7 cellular contexts compared by ENCODE assay signal in the genomic region with DNA sequence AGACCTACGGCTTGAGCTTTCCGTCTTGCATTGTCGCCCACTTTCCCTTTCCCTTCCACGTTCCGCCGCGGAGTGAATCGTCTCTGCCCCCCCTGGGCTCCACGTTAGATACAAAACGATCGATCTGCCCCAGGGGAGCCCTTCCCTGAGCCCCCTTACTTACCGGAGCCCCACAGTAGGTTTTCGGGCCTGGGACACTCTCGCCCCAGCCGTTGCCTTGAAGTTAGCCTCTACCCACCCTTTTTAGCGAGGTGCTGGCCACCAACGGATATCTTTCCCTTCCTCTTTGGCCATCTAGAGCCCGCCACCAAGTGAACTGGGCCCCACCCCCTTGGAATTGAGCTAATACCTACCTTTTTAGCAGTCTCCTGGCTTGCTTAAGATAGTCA. TPM values are rescaled to one million over a fixed set of nuclear protein-coding genes. Genes with fewer than 3 reads are reported as not detected.
DNase-seq lines count a peak whose midpoint lies in the region; ATAC-seq, FAIRE-seq and TF ChIP-seq lines count a peak whose summit lies in the region.

No MANE protein-coding gene starts in this region.

- no peaks in the 10 kb centered on the region for H3K9me3 ChIP-seq in ES-I3 (ENCODE audit: control insufficient read depth, insufficient read depth, low read length)
- H3K9me3 ChIP-seq in MG63, result no peaks in the 10 kb centered on the region
- no peaks in the 10 kb centered on the region for H3K9me3 ChIP-seq in body of pancreas
- no peaks in the 10 kb centered on the region for H3K9me3 ChIP-seq in kidney (ENCODE audit: control insufficient read depth in 1 of 2, low read length in 2 of 2)
- H3K9me3 ChIP-seq in thymus (ENCODE audit: control insufficient read depth), result no peaks in the 10 kb centered on the region

- no peaks in the 10 kb centered on the region for H3K27me3 ChIP-seq in MG63
- H3K27me3 ChIP-seq in body of pancreas, result no peaks in the 10 kb centered on the region
- no peaks in the 10 kb centered on the region for H3K27me3 ChIP-seq in thymus (ENCODE audit: control insufficient read depth, insufficient read depth)

- peak overlapping the region; percentile 91 for H3K4me3 ChIP-seq in MG63
- peak overlapping the region; percentile 56 to 88 for H3K4me3 ChIP-seq in body of pancreas
- H3K4me3 ChIP-seq in kidney (ENCODE audit: low read length in 2 of 2), result peak overlapping the region; percentile 92 to 94
- peak overlapping the region; percentile 93 for H3K4me3 ChIP-seq in thymus (ENCODE audit: low read length)

- H3K4me1 ChIP-seq in ES-I3 (ENCODE audit: insufficient read depth, low read length) (peaks cover 8% of the 10 kb centered on the region; the same call in 1 of the 2 replicates), body of pancreas (peaks cover 32% of the 10 kb centered on the region), kidney (ENCODE audit: control insufficient read depth in 1 of 2, insufficient read depth in 1 of 2, low read depth in 1 of 2, low read length in 2 of 2) (peaks cover 3 to 16% of the 10 kb centered on the region in 2 donors), thymus (ENCODE audit: control insufficient read depth, insufficient read depth, low read length) (no peaks in the 10 kb centered on the region)

- FAIRE-seq in kidney (lab: Jason Lieb, UNC), result no peak

- DNase-seq in MG63, result peak; percentile 37
- DNase-seq in body of pancreas, result peak in 3 of 4 donors; percentile 33 to 48 (median 44)
- no peak for DNase-seq in kidney
- DNase-seq in T-helper 1 cell, result no peak

- ATAC-seq in GM21825 (IDR thresholded peaks at IDR 0.05; ENCODE audit: unreplicated experiment) (peak; percentile 4), body of pancreas (peak; percentile 3)

- peak overlapping the region; percentile 70 for H3K9ac ChIP-seq in ES-I3 (ENCODE audit: low read depth, low read length)
- H3K9ac ChIP-seq in kidney (ENCODE audit: low read length in 2 of 2), result peak overlapping the region; percentile 93

- intact Hi-C loops in body of pancreas (cut with DNase I), result no loop called here
- intact Hi-C loops in kidney (cut with DNase I), result no loop called here

- TF ChIP-seq POLR2A in body of pancreas (IDR thresholded peaks at IDR 0.05), result no peak

- H3K27ac ChIP-seq in body of pancreas (peak overlapping the region; percentile 67 to 93 (median 89)), kidney (ENCODE audit: low read depth in 2 of 2, low read length in 2 of 2) (peak overlapping the region; percentile 95 to 96), thymus (ENCODE audit: low read depth) (peak overlapping the region; percentile 99)

- WGBS in body of pancreas, 2 donors, result 0 to 1% methylated on average over 9 to 18 of the region's 18 CpGs
- 1% methylated on average over 18 of the region's 18 CpGs for WGBS in thymus

- TF ChIP-seq CTCF in body of pancreas (IDR thresholded peaks at IDR 0.05) (no peak), kidney (IDR thresholded peaks at IDR 0.05; ENCODE audit: borderline replicate concordance, extremely low read depth, insufficient read depth) (no peak)

- H3K36me3 ChIP-seq in ES-I3 (ENCODE audit: insufficient read depth, low read length), result no peaks in the 10 kb centered on the region
- peaks cover 26% of the 10 kb centered on the region for H3K36me3 ChIP-seq in MG63
- no peaks in the 10 kb centered on the region for H3K36me3 ChIP-seq in body of pancreas (replicated peaks in 1 of 2; ENCODE audit: insufficient read depth in 1 of 2, low read depth in 2 of 2)
- H3K36me3 ChIP-seq in kidney (ENCODE audit: control insufficient read depth in 1 of 2, insufficient read depth in 2 of 2, low read length in 2 of 2), result peaks cover 4 to 5% of the 10 kb centered on the region in 2 donors
- no peaks in the 10 kb centered on the region for H3K36me3 ChIP-seq in thymus (ENCODE audit: control insufficient read depth, insufficient read depth)

RNA-seq across cellular contexts. Expression of gene RBM25, which starts 0.6 kb away (rescaled TPM):
- total RNA-seq in MG63 (2014; rRNA removed; shearing (Covaris generic); ENCODE audit: low replicate concordance), result 3.6 and 4.7 TPM in 2 replicates
- 10 to 100 TPM; 52.7 to 75.8 TPM for total RNA-seq in body of pancreas
- 70.0 TPM for total RNA-seq in kidney
- 18.8 TPM for polyA plus RNA-seq in kidney (ENCODE audit: insufficient read depth, low read depth, low replicate concordance)
- 88.6 TPM for polyA plus RNA-seq in thymus

RNA-seq across cellular contexts. Expression of gene ZFYVE1, which starts 32.0 kb away (rescaled TPM):
- 3.6 and 5.0 TPM in 2 replicates for total RNA-seq in MG63 (2014; rRNA removed; shearing (Covaris generic); ENCODE audit: low replicate concordance)
- total RNA-seq in body of pancreas (10 to 100 TPM in 1 of 2 donors, 1 to 10 TPM in 1; 6.5 to 16.8 TPM), kidney (18.8 TPM)
- polyA plus RNA-seq in kidney (ENCODE audit: insufficient read depth, low read depth, low replicate concordance) (10.7 TPM), thymus (7.0 TPM)

Comparison
In these comparisons a context has a peak if more than half of its experiments do, and no peak if none do; other contexts are left out.
1. DNase-seq: peak in MG63 (single experiment) and body of pancreas (3 of 4); none in kidney (single experiment) and T-helper 1 cell (0 of 5).
2. Peak in every context shown above with its lines, with median percentiles within 50 percentile points of each other: H3K4me3 ChIP-seq and H3K27ac ChIP-seq.